22 cellular contexts compared by ENCODE assay signal in the genomic region with DNA sequence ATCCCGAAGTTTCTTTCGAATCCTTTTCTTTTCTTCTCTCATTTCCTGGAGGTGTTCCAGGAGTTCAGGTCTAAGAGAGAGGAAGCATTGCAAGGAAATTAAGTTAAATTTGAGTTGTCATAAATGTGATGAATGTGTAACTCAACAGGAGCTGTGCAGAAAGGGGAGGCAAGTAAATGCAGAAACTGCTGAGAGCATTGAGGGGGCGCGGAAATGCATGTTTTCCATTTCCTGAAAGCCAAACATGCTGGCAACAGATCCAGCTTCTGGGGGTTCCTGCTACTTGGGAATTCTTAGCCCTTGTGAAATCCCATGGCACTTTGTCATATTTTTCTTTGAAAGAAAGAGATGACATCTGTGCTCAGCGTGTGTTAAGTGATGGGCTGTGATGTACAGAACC.
"Had no signal": no experiment of that assay in that cellular context is flagged by ENCODE, and none has a peak within 500 bp of the region (broad histone marks: within the 10 kb centered on the region; RNA-seq: fewer than 3 reads in every experiment).

No MANE protein-coding gene starts in this region.

- H3K4me3 ChIP-seq: dorsolateral prefrontal cortex, gastroesophageal sphincter, psoas muscle, right lobe of liver, suprapubic skin, thyroid gland had no signal

- DNase-seq: cortex of kidney; dorsolateral prefrontal cortex; effector CD8-positive, alpha-beta T cell; foreskin fibroblast; glutamatergic neuron; immature natural killer cell; mesendoderm; naive B cell; nephron progenitor cell; psoas muscle; retina; right lobe of liver; stimulated activated CD4-positive, alpha-beta T cell treated with anti-CD3 and anti-CD28 coated beads, Interleukin-4, amount 100 ng/mL, for 1 hour; stimulated activated CD8-positive, alpha-beta memory T cell treated with anti-CD3 and anti-CD28 coated beads, Interleukin-4, amount 100 ng/mL, for 48 hours; stimulated activated naive CD8-positive, alpha-beta T cell treated with anti-CD3 and anti-CD28 coated beads, Interleukin-15, Interleukin-2, amounts not matched to agents 100 U/mL and 50 U/mL, for 24 hours; thyroid gland had no signal

- ATAC-seq: esophagus mucosa; gastroesophageal sphincter; psoas muscle; right lobe of liver; stimulated activated effector memory CD8-positive, alpha-beta T cell treated with anti-CD3 and anti-CD28 coated beads, Interleukin-12 subunit alpha, Interleukin-12 subunit beta, amount 100 ng/mL, for 72 hours; stimulated activated naive CD8-positive, alpha-beta T cell treated with anti-CD3 and anti-CD28 coated beads, Interleukin-15, Interleukin-2, amounts not matched to agents 100 U/mL and 50 U/mL, for 24 hours had no signal

- H3K4me3 Mint-ChIP-seq: immature natural killer cell; nephron progenitor cell; stimulated activated effector memory CD8-positive, alpha-beta T cell treated with anti-CD3 and anti-CD28 coated beads, Interleukin-12 subunit alpha, Interleukin-12 subunit beta, amount 100 ng/mL, for 72 hours; type B pancreatic cell had no signal

- H3K9me3 Mint-ChIP-seq: immature natural killer cell; naive B cell; nephron progenitor cell; stimulated activated effector memory CD8-positive, alpha-beta T cell treated with anti-CD3 and anti-CD28 coated beads, Interleukin-12 subunit alpha, Interleukin-12 subunit beta, amount 100 ng/mL, for 72 hours; type B pancreatic cell had no signal

- H3K27ac ChIP-seq: gastroesophageal sphincter, neutrophil, right lobe of liver, suprapubic skin had no signal

- H3K27ac Mint-ChIP-seq: immature natural killer cell; stimulated activated effector memory CD8-positive, alpha-beta T cell treated with anti-CD3 and anti-CD28 coated beads, Interleukin-12 subunit alpha, Interleukin-12 subunit beta, amount 100 ng/mL, for 72 hours; type B pancreatic cell had no signal

- H3K9me3 ChIP-seq: gastroesophageal sphincter, neutrophil, psoas muscle, right lobe of liver, suprapubic skin, thyroid gland had no signal

- H3K4me1 Mint-ChIP-seq: immature natural killer cell; naive B cell; stimulated activated effector memory CD8-positive, alpha-beta T cell treated with anti-CD3 and anti-CD28 coated beads, Interleukin-12 subunit alpha, Interleukin-12 subunit beta, amount 100 ng/mL, for 72 hours had no signal

- H3K27me3 ChIP-seq: dorsolateral prefrontal cortex, gastroesophageal sphincter, neutrophil, right lobe of liver, suprapubic skin, thyroid gland had no signal

- H3K27me3 Mint-ChIP-seq: naive B cell, type B pancreatic cell had no signal
